27 cellular contexts compared by ENCODE assay signal in the genomic region with DNA sequence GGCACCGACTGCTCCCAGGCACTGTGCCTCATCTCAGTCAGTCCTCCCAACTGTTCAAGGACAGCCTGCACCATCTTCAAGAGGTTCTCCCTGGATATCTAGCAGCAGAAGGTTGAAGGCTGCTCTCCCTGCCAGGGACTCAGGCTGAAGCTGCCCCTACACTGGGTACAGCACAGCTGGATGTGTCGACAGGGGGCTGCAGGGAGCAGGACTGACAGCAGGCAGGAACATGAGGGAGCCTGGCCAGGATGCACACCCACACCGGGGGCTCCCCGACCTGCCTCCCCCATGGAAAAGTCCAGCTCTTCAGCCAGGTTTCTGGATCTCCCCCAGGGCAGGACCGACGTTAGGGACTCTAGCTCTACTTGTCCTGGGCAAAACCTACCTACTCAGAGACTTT. TPM values are rescaled to one million over a fixed set of nuclear protein-coding genes. Genes with fewer than 3 reads are reported as not detected.
DNase-seq lines count a peak whose midpoint lies in the region; ATAC-seq and TF ChIP-seq lines count a peak whose summit lies in the region.
"Had no signal": no experiment of that assay in that cellular context is flagged by ENCODE, and none has a peak within 500 bp of the region (broad histone marks: within the 10 kb centered on the region; RNA-seq: fewer than 3 reads in every experiment).

No MANE protein-coding gene starts in this region.

- no peaks in the 10 kb centered on the region for H3K9me3 Mint-ChIP-seq in stimulated activated naive CD8-positive, alpha-beta T cell treated with anti-CD3 and anti-CD28 coated beads, Interleukin-15, amount 100 ng/mL, for 72 hours
- no peaks in the 10 kb centered on the region for H3K9me3 Mint-ChIP-seq in nephron progenitor cell
- H3K9me3 Mint-ChIP-seq: CD4-positive, CD25-positive, alpha-beta regulatory T cell; IgD-negative memory B cell had no signal

- H3K36me3 ChIP-seq in upper lobe of right lung (peaks cover 83% of the 10 kb centered on the region), BE2C (peaks cover 39% of the 10 kb centered on the region)

- H3K9me3 ChIP-seq in upper lobe of right lung (no peaks in the 10 kb centered on the region), BE2C (no peaks in the 10 kb centered on the region)
- H3K9me3 ChIP-seq: BLaER1, HAP-1, SJSA1 had no signal

- H3K4me1 Mint-ChIP-seq in stimulated activated naive CD8-positive, alpha-beta T cell treated with anti-CD3 and anti-CD28 coated beads, Interleukin-15, amount 100 ng/mL, for 72 hours: no peaks in the 10 kb centered on the region
- H3K4me1 Mint-ChIP-seq in nephron progenitor cell: no peaks in the 10 kb centered on the region
- H3K4me1 Mint-ChIP-seq: IgD-negative memory B cell had no signal

- no peak for DNase-seq in stimulated activated naive CD8-positive, alpha-beta T cell treated with anti-CD3 and anti-CD28 coated beads, Interleukin-15, Interleukin-2, amounts not matched to agents 100 U/mL and 50 U/mL, for 24 hours
- no peak for DNase-seq in stimulated activated naive CD8-positive, alpha-beta T cell treated with anti-CD3 and anti-CD28 coated beads, Interleukin-15, amount 100 ng/mL, for 72 hours
- DNase-seq in nephron progenitor cell (no peak), upper lobe of right lung (no peak), BE2C (no peak), GF-D8 (lab: John Stamatoyannopoulos, UW) (no peak)
- no peak for DNase-seq in activated CD4-positive, alpha-beta T cell treated with anti-CD3 and anti-CD28 coated beads, Interleukin-2, amount 50 U/mL, for 4 hours
- DNase-seq: 8988T; ACHN; CD4-positive, CD25-positive, alpha-beta regulatory T cell; DMS153; DND-41; GOT3; NCI-H1092 treated with DMSO at 0.1 percent for 48 hours; NCI-H1436; NCI-H187 treated with DMSO at 0.1 percent for 48 hours; NCI-H446; NCI-H526; NCI-H82; NK-92 treated with Interleukin-12 subunit alpha and Interleukin-12 subunit beta, amount 100 ng/mL, for 24 hours; PC-9; Right ventricle myocardium superior had no signal

- no peak overlapping the region for H3K4me3 ChIP-seq in upper lobe of right lung
- H3K4me3 ChIP-seq in BE2C (ENCODE audit: low read depth, low read length): no peak overlapping the region
- H3K4me3 ChIP-seq: BLaER1, HAP-1, PC-9, SJSA1 had no signal

- peak; percentile 14 for ATAC-seq in stimulated activated naive CD8-positive, alpha-beta T cell treated with anti-CD3 and anti-CD28 coated beads, Interleukin-15, Interleukin-2, amounts not matched to agents 100 U/mL and 50 U/mL, for 24 hours
- no peak for ATAC-seq in stimulated activated naive CD8-positive, alpha-beta T cell treated with anti-CD3 and anti-CD28 coated beads, Interleukin-15, amount 100 ng/mL, for 72 hours
- peak; percentile 35 for ATAC-seq in upper lobe of right lung

- no peak for TF ChIP-seq CTCF in nephron progenitor cell (IDR thresholded peaks at IDR 0.05)
- TF ChIP-seq CTCF in upper lobe of right lung (IDR thresholded peaks at IDR 0.05): no peak
- no peak for TF ChIP-seq CTCF in BE2C (IDR thresholded peaks at IDR 0.05; ENCODE audit: low read depth, low read length)

- no peaks in the 10 kb centered on the region for H3K27me3 Mint-ChIP-seq in stimulated activated naive CD8-positive, alpha-beta T cell treated with anti-CD3 and anti-CD28 coated beads, Interleukin-15, amount 100 ng/mL, for 72 hours
- H3K27me3 Mint-ChIP-seq in nephron progenitor cell (ENCODE audit: low read depth, poor library complexity): no peaks in the 10 kb centered on the region
- H3K27me3 Mint-ChIP-seq: CD4-positive, CD25-positive, alpha-beta regulatory T cell; IgD-negative memory B cell had no signal

- H3K4me1 ChIP-seq in upper lobe of right lung: no peaks in the 10 kb centered on the region
- H3K4me1 ChIP-seq in BE2C: peaks cover 13% of the 10 kb centered on the region
- H3K4me1 ChIP-seq: BLaER1, HAP-1, SJSA1 had no signal

- peak overlapping the region; percentile 20 for H3K27ac ChIP-seq in cingulate gyrus (ENCODE audit: low read depth, low read length)
- H3K27ac ChIP-seq in upper lobe of right lung: no peak overlapping the region
- H3K27ac ChIP-seq: BLaER1, PC-9, SJSA1 had no signal

- H3K27me3 ChIP-seq in upper lobe of right lung (no peaks in the 10 kb centered on the region), BE2C (no peaks in the 10 kb centered on the region)
- H3K27me3 ChIP-seq: BLaER1, SJSA1 had no signal

- peak overlapping the region in 1 of 2 donors; percentile 48 for H3K27ac Mint-ChIP-seq in stimulated activated naive CD8-positive, alpha-beta T cell treated with anti-CD3 and anti-CD28 coated beads, Interleukin-15, amount 100 ng/mL, for 72 hours
- H3K27ac Mint-ChIP-seq in nephron progenitor cell: peak overlapping the region; percentile 58

- intact Hi-C loops in upper lobe of right lung (cut with DNase I): no loop called here

- peaks cover 66% of the 10 kb centered on the region for H3K36me3 Mint-ChIP-seq in nephron progenitor cell (ENCODE audit: low read depth)

- no peak overlapping the region for H3K4me3 Mint-ChIP-seq in stimulated activated naive CD8-positive, alpha-beta T cell treated with anti-CD3 and anti-CD28 coated beads, Interleukin-15, amount 100 ng/mL, for 72 hours
- H3K4me3 Mint-ChIP-seq in nephron progenitor cell: no peak overlapping the region
- H3K4me3 Mint-ChIP-seq: CD4-positive, CD25-positive, alpha-beta regulatory T cell; IgD-negative memory B cell had no signal

RNA-seq across cellular contexts. Expression of a gene that starts 20.5 kb away (rescaled TPM):
- 19.0 TPM for total RNA-seq in upper lobe of right lung
- polyA plus RNA-seq in BE2C (2012; ENCODE audit: insufficient read depth, insufficient read length, low read depth): 21.1 TPM

RNA-seq across cellular contexts. Expression of a gene that starts 30.0 kb away (rescaled TPM):
- total RNA-seq in upper lobe of right lung: 71.2 TPM
- 244 TPM for polyA plus RNA-seq in BE2C (2012; ENCODE audit: insufficient read depth, insufficient read length, low read depth)
